23 cellular contexts compared by ENCODE assay signal in genomic region chr15:77649019-77649418, GRCh38. TPM values are rescaled to one million over a fixed set of nuclear protein-coding genes. Genes with fewer than 3 reads are reported as not detected.
"Had no signal": no experiment of that assay in that cellular context is flagged by ENCODE, and none has a peak within 500 bp of the region (broad histone marks: within the 10 kb centered on the region; RNA-seq: fewer than 3 reads in every experiment).

No MANE protein-coding gene starts in this region.

- DNase-seq: IMR-90, Karpas-422, KG1, MM.1S, NCI-H1092 treated with DMSO at 0.1 percent for 48 hours, NCI-H1417, NCI-H1436 treated with DMSO at 0.1 percent for 48 hours, NCI-H1694, NCI-H187 treated with DMSO at 0.1 percent for 48 hours, NCI-H2081, NCI-H2107, NCI-H2227 treated with DMSO at 0.1 percent for 48 hours, NCI-H524, NCI-H69, NCI-H774, PC-3, SHP77, SK-N-SH had no signal

- H3K27ac ChIP-seq: RWPE1 had no signal

- ATAC-seq: HepG2, Panc1, PC-3 had no signal

- H3K9me3 ChIP-seq: SK-N-SH had no signal

RNA-seq across cellular contexts. Expression of gene LINGO1, which starts 16.3 kb away (rescaled TPM):
- total RNA-seq: HepG2, IMR-90, M059J, OCI-LY7, PC-3 had no signal
